In the genomic region with DNA sequence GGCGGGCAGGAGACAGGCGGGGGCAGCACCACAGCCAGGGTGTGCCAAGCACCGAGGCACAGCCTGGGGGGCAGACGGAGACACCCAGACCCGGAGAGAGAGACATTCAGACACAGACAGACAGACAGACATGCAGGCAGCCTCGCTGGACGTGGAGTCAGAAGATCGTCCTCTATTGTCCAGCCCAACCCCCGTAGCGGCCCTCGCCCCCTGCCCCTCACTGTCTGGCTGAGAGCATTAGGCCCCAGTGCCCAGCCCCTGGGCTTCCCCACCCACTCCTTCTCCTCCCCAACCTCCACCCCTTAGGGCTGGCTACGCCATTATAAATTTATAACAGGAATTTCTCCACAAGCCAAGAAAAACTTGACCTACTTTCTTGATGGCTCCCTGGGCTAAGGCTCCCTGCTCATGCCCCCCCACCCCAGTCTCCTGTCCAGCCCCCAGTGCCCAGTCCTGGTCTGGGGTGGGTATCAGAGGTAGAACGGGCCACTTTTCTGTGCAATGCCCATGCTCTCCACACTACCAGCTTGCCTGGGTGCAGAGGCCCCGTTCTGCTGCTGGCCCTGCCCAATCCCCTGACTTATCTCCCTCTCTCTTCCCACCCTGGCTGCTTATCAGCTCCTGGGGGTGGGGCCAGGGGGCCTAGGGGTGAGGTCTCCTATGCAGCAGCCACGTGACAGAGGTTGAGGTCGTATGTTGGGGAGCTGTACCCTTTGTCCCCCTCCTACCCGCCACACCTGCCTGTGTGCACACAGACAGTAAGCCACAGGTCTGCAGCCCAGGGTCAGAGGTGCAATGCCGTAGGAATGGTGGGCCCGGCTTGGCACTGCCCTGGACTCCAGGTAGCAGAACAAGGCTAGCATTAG, we compare ENCODE assay signal across 8 cellular contexts. TPM values are rescaled to one million over a fixed set of nuclear protein-coding genes. Genes with fewer than 3 reads are reported as not detected.
DNase-seq lines count a peak whose midpoint lies in the region; ATAC-seq and TF ChIP-seq lines count a peak whose summit lies in the region.

No MANE protein-coding gene starts in this region.

- no peak for ATAC-seq in lung (ENCODE audit: insufficient read depth, low FRiP score)
- ATAC-seq in thoracic aorta (ENCODE audit: insufficient number of reproducible peaks, low FRiP score, low read depth): peak; percentile 0
- no peak for ATAC-seq in HG03565 (IDR thresholded peaks at IDR 0.05; ENCODE audit: unreplicated experiment)

- H3K27me3 ChIP-seq in lung (ENCODE audit: control insufficient read depth, insufficient read depth) (no peaks in the 10 kb centered on the region), thoracic aorta (replicated peaks; ENCODE audit: insufficient read depth) (no peaks in the 10 kb centered on the region)

- H3K36me3 ChIP-seq in lung (ENCODE audit: control insufficient read depth in 2 of 2, insufficient read depth in 2 of 2, low read length in 2 of 2) (peaks cover 0 to 12% of the 10 kb centered on the region in 2 donors), thoracic aorta (peaks cover 19% of the 10 kb centered on the region)

- WGBS in lung, 2 donors: 34 to 47% methylated on average over 19 of the region's 19 CpGs

- peak overlapping the region; percentile 16; the same call in 1 of the 2 replicates for H3K4me3 ChIP-seq in LNCaP clone FGC (ENCODE audit: low read depth, low read length)
- no peak overlapping the region for H3K4me3 ChIP-seq in lung
- peak overlapping the region; percentile 54 for H3K4me3 ChIP-seq in thoracic aorta

- peaks cover 38 to 61% of the 10 kb centered on the region in 2 donors for H3K4me1 ChIP-seq in lung (ENCODE audit: control insufficient read depth in 2 of 2, insufficient read depth in 2 of 2, low read length in 2 of 2)
- H3K4me1 ChIP-seq in thoracic aorta (ENCODE audit: control insufficient read depth in 1 of 2, low read depth in 2 of 2): peaks cover 86 to 98% of the 10 kb centered on the region in 2 donors

- peak overlapping the region; percentile 71 to 93 for H3K27ac ChIP-seq in lung (ENCODE audit: low read depth in 1 of 2, low read length in 1 of 2)
- peak overlapping the region; percentile 92 to 95 for H3K27ac ChIP-seq in thoracic aorta

- TF ChIP-seq CTCF in LNCaP clone FGC (IDR thresholded peaks at IDR 0.05; ENCODE audit: control insufficient read depth, extremely low read depth, insufficient read depth): no peak
- no peak for TF ChIP-seq CTCF in lung (IDR thresholded peaks at IDR 0.05; ENCODE audit: control extremely low read depth, extremely low read depth)
- no peak for TF ChIP-seq CTCF in thoracic aorta (IDR thresholded peaks at IDR 0.05)

- DNase-seq in LNCaP clone FGC (ENCODE audit: low read depth) (no peak), astrocyte of the hippocampus (ENCODE audit: low read depth, low spot score) (peak; percentile 34), lung (ENCODE audit: low spot score) (no peak), thoracic aorta (ENCODE audit: low spot score) (no peak), COLO668 (lab: John Stamatoyannopoulos, UW; ENCODE audit: unreplicated experiment) (no peak), DMS153 treated with DMSO at 0.1 percent for 48 hours (lab: John Stamatoyannopoulos, UW; ENCODE audit: unreplicated experiment) (no peak)
- DNase-seq in stimulated activated CD8-positive, alpha-beta memory T cell treated with anti-CD3 and anti-CD28 coated beads, Interleukin-4, amount 100 ng/mL, for 48 hours: no peak

- H3K9me3 ChIP-seq in lung (ENCODE audit: control insufficient read depth in 2 of 2, insufficient read depth in 1 of 2, low read length in 1 of 2) (no peaks in the 10 kb centered on the region), thoracic aorta (no peaks in the 10 kb centered on the region)

RNA-seq across cellular contexts. Expression of a gene that starts 9.9 kb away (rescaled TPM):
- total RNA-seq in lung (10 to 100 TPM; 41.3 to 55.9 TPM), thoracic aorta (10 to 100 TPM; 64.8 to 75.0 TPM)
- 10 to 100 TPM; 28.5 to 33.6 TPM for polyA plus RNA-seq in lung

RNA-seq across cellular contexts. Expression of a gene that starts 18.5 kb away (rescaled TPM):
- total RNA-seq in lung (10 to 100 TPM; 69.9 to 82.3 TPM), thoracic aorta (10 to 100 TPM; 72.0 to 82.9 TPM)
- 100 to 1,000 TPM in 1 of 2 donors, 10 to 100 TPM in 1; 48.2 to 149 TPM for polyA plus RNA-seq in lung

RNA-seq across cellular contexts. Expression of a gene that starts 27.7 kb away (rescaled TPM):
- total RNA-seq in lung (10 to 100 TPM in 1 of 2 donors, 1 to 10 TPM in 1; 3.2 to 19.4 TPM), thoracic aorta (10 to 100 TPM; 10.3 to 29.1 TPM)
- polyA plus RNA-seq in lung: 10 to 100 TPM in 1 of 2 donors, 1 to 10 TPM in 1; 8.7 to 19.6 TPM

RNA-seq across cellular contexts. Expression of a gene that starts 49.1 kb away (rescaled TPM):
- total RNA-seq in lung (100 to 1,000 TPM in 1 of 2 donors, 10 to 100 TPM in 1; 84.8 to 111 TPM), thoracic aorta (100 to 1,000 TPM in 1 of 2 donors, 10 to 100 TPM in 1; 69.3 to 107 TPM)
- polyA plus RNA-seq in lung: 10 to 100 TPM; 73.2 to 84.6 TPM

RNA-seq across cellular contexts. Expression of a gene that starts 57.5 kb away (rescaled TPM):
- 1 to 10 TPM; 1.7 to 2.9 TPM for total RNA-seq in lung
- polyA plus RNA-seq in lung: 100 to 1,000 TPM in 1 of 2 donors, 1 to 10 TPM in 1; 7.8 to 317 TPM
- 10 to 100 TPM in 1 of 2 donors, not detected in 1; 43.2 TPM for total RNA-seq in thoracic aorta
